23 cellular contexts compared by ENCODE assay signal in the genomic region with DNA sequence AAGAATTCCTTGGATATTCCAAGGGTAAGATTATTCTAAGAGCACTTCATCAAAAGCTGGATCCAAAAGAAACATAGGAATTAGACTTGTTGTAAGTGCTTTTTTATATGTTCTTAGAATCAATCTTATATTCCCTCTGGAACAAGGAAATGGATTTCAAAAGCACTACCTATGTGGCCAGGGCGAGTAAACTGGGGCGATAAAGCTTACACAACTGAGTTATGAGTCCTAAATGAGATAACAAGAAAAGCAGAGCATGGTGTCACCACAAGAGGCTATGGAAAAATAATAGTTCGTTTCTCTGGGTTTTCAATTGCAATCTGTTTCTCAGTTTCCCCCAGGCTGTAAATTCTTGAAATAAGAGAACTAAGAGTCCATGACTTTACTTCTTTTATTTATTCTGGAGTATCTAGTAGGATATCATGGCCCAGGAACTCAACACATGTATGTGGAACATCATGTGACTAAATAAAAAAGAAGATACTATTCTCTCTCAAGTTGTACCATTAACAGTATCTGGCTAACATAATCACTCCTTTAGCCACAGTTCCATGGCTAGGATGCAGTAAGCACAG. TPM values are rescaled to one million over a fixed set of nuclear protein-coding genes. Genes with fewer than 3 reads are reported as not detected.
A peak's percentile ranks its signal among the peaks of the same experiment; 100 is the strongest.
DNase-seq lines count a peak whose midpoint lies in the region; ATAC-seq, FAIRE-seq and TF ChIP-seq lines count a peak whose summit lies in the region.
"Had no signal": no experiment of that assay in that cellular context is flagged by ENCODE, and none has a peak within 500 bp of the region (broad histone marks: within the 10 kb centered on the region; RNA-seq: fewer than 3 reads in every experiment).

No MANE protein-coding gene starts in this region.

- intact Hi-C loops in ascending aorta (cut with DNase I) (no loop called here), stomach (cut with DNase I; ENCODE audit: low total_unique reads) (no loop called here)

- H3K27ac Mint-ChIP-seq in HFFc6, result peak overlapping the region; percentile 17; the same call in 1 of the 2 replicates
- H3K27ac Mint-ChIP-seq: activated CD4-positive, alpha-beta T cell treated with anti-CD3 and anti-CD28 coated beads, Interleukin-2, amount 10 ng/mL, durations not matched to agents 7 days and 5 days; CD8-positive, alpha-beta T cell; T-helper 17 cell had no signal

- TF ChIP-seq POLR2A in stomach (IDR thresholded peaks at IDR 0.05), result no peak

- H3K27ac ChIP-seq in ascending aorta (peak overlapping the region; percentile 28 to 53), stomach (peak overlapping the region in 4 of 5 donors; percentile 4 to 66 (median 37))
- H3K27ac ChIP-seq: right lobe of liver had no signal

- FAIRE-seq in islet of Langerhans (lab: Jason Lieb, UNC), result peak; percentile 75
- FAIRE-seq: GM12878 had no signal

- no peak for TF ChIP-seq EP300 in stomach (IDR thresholded peaks at IDR 0.05)

- WGBS in stomach, 5 donors, result 31 to 65% (median 60%) methylated on average over 3 of the region's 3 CpGs

- H3K4me3 ChIP-seq in ascending aorta, result no peak overlapping the region
- H3K4me3 ChIP-seq in stomach, result no peak overlapping the region
- H3K4me3 ChIP-seq: GM12878, GM23338, Peyer's patch, right lobe of liver, tibial nerve had no signal

- TF ChIP-seq CTCF in HFFc6 (IDR thresholded peaks at IDR 0.05), result no peak
- TF ChIP-seq CTCF in ascending aorta (IDR thresholded peaks at IDR 0.05), result no peak
- no peak for TF ChIP-seq CTCF in stomach (IDR thresholded peaks at IDR 0.05)

- H3K36me3 ChIP-seq in ascending aorta, result no peaks in the 10 kb centered on the region
- peaks cover 0 to 4% (median 0%) of the 10 kb centered on the region in 4 donors for H3K36me3 ChIP-seq in stomach
- H3K36me3 ChIP-seq: right lobe of liver had no signal

- H3K4me3 Mint-ChIP-seq in HFFc6, result no peak overlapping the region
- H3K4me3 Mint-ChIP-seq: activated CD4-positive, alpha-beta T cell treated with anti-CD3 and anti-CD28 coated beads, Interleukin-2, amount 10 ng/mL, durations not matched to agents 7 days and 5 days; CD8-positive, alpha-beta T cell; central memory CD8-positive, alpha-beta T cell; GM23338; T-helper 17 cell had no signal

- no peaks in the 10 kb centered on the region for H3K27me3 Mint-ChIP-seq in HFFc6 (ENCODE audit: insufficient read depth)
- H3K27me3 Mint-ChIP-seq: activated CD4-positive, alpha-beta T cell treated with anti-CD3 and anti-CD28 coated beads, Interleukin-2, amount 10 ng/mL, durations not matched to agents 7 days and 5 days; central memory CD8-positive, alpha-beta T cell; T-helper 17 cell had no signal

- H3K4me1 Mint-ChIP-seq in HFFc6 (ENCODE audit: low read depth), result peaks cover 35% of the 10 kb centered on the region

- H3K9me3 ChIP-seq in ascending aorta (no peaks in the 10 kb centered on the region), stomach (no peaks in the 10 kb centered on the region)
- H3K9me3 ChIP-seq: Peyer's patch, right lobe of liver, tibial nerve had no signal

- peaks cover 10 to 32% of the 10 kb centered on the region in 2 donors for H3K4me1 ChIP-seq in ascending aorta
- peaks cover 19 to 79% (median 43%) of the 10 kb centered on the region in 4 donors for H3K4me1 ChIP-seq in stomach

- no peaks in the 10 kb centered on the region for H3K27me3 ChIP-seq in ascending aorta
- H3K27me3 ChIP-seq in stomach, result no peaks in the 10 kb centered on the region
- H3K27me3 ChIP-seq: Peyer's patch, right lobe of liver, tibial nerve had no signal

- DNase-seq in HFFc6 (no peak), ascending aorta (ENCODE audit: low spot score in 2 of 2) (no peak), stomach (no peak), NCI-H2171 treated with DMSO at 0.1 percent for 48 hours (lab: John Stamatoyannopoulos, UW) (no peak), cerebellar cortex (ENCODE audit: low spot score) (no peak)
- DNase-seq in central memory CD4-positive, alpha-beta T cell, result no peak
- DNase-seq: activated CD4-positive, alpha-beta T cell treated with anti-CD3 and anti-CD28 coated beads, Interleukin-2, amount 10 ng/mL, durations not matched to agents 7 days and 5 days; activated CD8-positive, alpha-beta memory T cell treated with anti-CD3 and anti-CD28 coated beads, Interleukin-2, amount 50 U/mL, for 4 hours; glutamatergic neuron; KBM-7; NCI-H1092; NCI-H2081; NK-92 treated with Interleukin-12 subunit alpha and Interleukin-12 subunit beta, amount 100 ng/mL, for 24 hours; Peyer's patch; right lobe of liver; T-helper 17 cell had no signal

- no peaks in the 10 kb centered on the region; the same call in 1 of the 2 replicates for H3K36me3 Mint-ChIP-seq in HFFc6 (ENCODE audit: low read depth)

- H3K9me3 Mint-ChIP-seq in HFFc6, result no peaks in the 10 kb centered on the region
- H3K9me3 Mint-ChIP-seq: CD8-positive, alpha-beta T cell; central memory CD8-positive, alpha-beta T cell; GM23338 had no signal

- no peak for ATAC-seq in esophagus mucosa
- ATAC-seq: CD8-positive, alpha-beta T cell; GM23338; T-helper 17 cell had no signal

RNA-seq across cellular contexts. Expression of gene NUDT3, which starts 51.5 kb away (rescaled TPM):
- 10 to 100 TPM; 11.3 to 18.9 (median 16.6) TPM for total RNA-seq in HFFc6 (2021; fragmentation: NEBNext Ultra II Directional; extraction: Animal tissue kit (Norgen Biotek cat#: 25700))
- total RNA-seq in ascending aorta, result 18.8 TPM
- total RNA-seq in stomach, result 10 to 100 TPM in 3 of 5 donors, 1 to 10 TPM in 2; 8.8 to 34.0 (median 22.3) TPM
- polyA plus RNA-seq in stomach, result 10 to 100 TPM in 2 of 3 donors, 1 to 10 TPM in 1; 8.7 to 13.6 (median 12.6) TPM
- total RNA-seq in esophagus mucosa, result 18.7 TPM
